Comparison of ENCODE assay signal across 8 cellular contexts in genomic region chr3:44339990-44340389, GRCh38. TPM values are rescaled to one million over a fixed set of nuclear protein-coding genes. Genes with fewer than 3 reads are reported as not detected.
DNase-seq lines count a peak whose midpoint lies in the region; ATAC-seq, FAIRE-seq and TF ChIP-seq lines count a peak whose summit lies in the region.

No MANE protein-coding gene starts in this region.

- TF ChIP-seq CTCF in PC-9 (conservative IDR thresholded peaks at IDR 0.05) (no peak), endothelial cell of umbilical vein (IDR thresholded peaks at IDR 0.05; ENCODE audit: extremely low read depth in 1 of 2, insufficient read depth in 1 of 2, low read depth in 1 of 2, low read length in 2 of 2) (no peak)

- H3K18ac ChIP-seq in trophoblast cell (ENCODE audit: low read length) = no peak overlapping the region

- H2BK5ac ChIP-seq in trophoblast cell (ENCODE audit: low read depth, low read length, poor library complexity) = no peak overlapping the region

- no peaks in the 10 kb centered on the region for H3K9me1 ChIP-seq in endothelial cell of umbilical vein (replicated peaks; ENCODE audit: control insufficient read depth, extremely low read depth, insufficient read depth, low read length)

- ATAC-seq in HG03095 (IDR thresholded peaks at IDR 0.05; ENCODE audit: unreplicated experiment) = no peak

- H3K4ac ChIP-seq in trophoblast cell (ENCODE audit: low read depth, low read length) = peak overlapping the region; percentile 36

- peak overlapping the region; percentile 95; the same call in 1 of the 2 replicates for H3K4me2 ChIP-seq in PC-9
- peak overlapping the region; percentile 99 for H3K4me2 ChIP-seq in endothelial cell of umbilical vein (ENCODE audit: insufficient read depth, low read length)
- H3K4me2 ChIP-seq in trophoblast cell (ENCODE audit: low read length) = peak overlapping the region; percentile 58

- no peak overlapping the region for H3K23ac ChIP-seq in trophoblast cell (ENCODE audit: low read length)

- CTCF ChIA-PET in PC-9 (lab: Charles Lee) = no interaction called here
- CTCF ChIA-PET in endothelial cell of umbilical vein (lab: Charles Lee) = interaction anchor here (1.0 to 2.8 kb wide), 2 partner anchors 16 to 88 kb away, joined by 3 to 8 read pairs; no protein-coding TSS in a partner anchor

- no peak overlapping the region for H4K91ac ChIP-seq in trophoblast cell (ENCODE audit: low read depth, low read length)

- H3K36me3 ChIP-seq in PC-9 (ENCODE audit: low read depth) = no peaks in the 10 kb centered on the region
- no peaks in the 10 kb centered on the region for H3K36me3 ChIP-seq in endothelial cell of umbilical vein (ENCODE audit: control insufficient read depth in 2 of 2, extremely low read depth in 1 of 2, insufficient read depth in 2 of 2, low read length in 2 of 2)
- peaks cover 0 to 2% of the 10 kb centered on the region in 2 experiments for H3K36me3 ChIP-seq in trophoblast cell (ENCODE audit: control insufficient read depth in 1 of 2, insufficient read depth in 2 of 2, low read length in 2 of 2)

- H3K9me3 ChIP-seq in PC-9 (ENCODE audit: insufficient read depth, low read depth) (no peaks in the 10 kb centered on the region), endothelial cell of umbilical vein (replicated peaks; ENCODE audit: control insufficient read depth, insufficient read depth, low read length) (no peaks in the 10 kb centered on the region), trophoblast cell (ENCODE audit: insufficient read depth, low read depth, low read length) (no peaks in the 10 kb centered on the region)

- H4K12ac ChIP-seq in trophoblast cell (ENCODE audit: low read depth, low read length) = no peak overlapping the region

- DNase-seq in PC-9 = no peak
- DNase-seq in endothelial cell of umbilical vein (ENCODE audit: low read depth, low spot score) = no peak
- no peak for DNase-seq in trophoblast cell
- no peak for DNase-seq in NCI-H524 (lab: John Stamatoyannopoulos, UW)
- DNase-seq in NK-92 (lab: John Stamatoyannopoulos, UW; ENCODE audit: unreplicated experiment) = no peak
- no peak for DNase-seq in NCI-H2107 treated with DMSO at 0.1 percent for 48 hours (lab: John Stamatoyannopoulos, UW; ENCODE audit: unreplicated experiment)

- no peaks in the 10 kb centered on the region for H4K20me1 ChIP-seq in PC-9 (ENCODE audit: insufficient read depth)
- no peaks in the 10 kb centered on the region for H4K20me1 ChIP-seq in endothelial cell of umbilical vein (replicated peaks; ENCODE audit: control insufficient read depth, extremely low read depth, insufficient read depth, low read length)

- WGBS in trophoblast cell (ENCODE audit: extremely low coverage, insufficient coverage, insufficient read length) = no CpG with 5 or more reads among the region's 3 CpGs

- no peaks in the 10 kb centered on the region for H3F3A ChIP-seq in PC-9 (ENCODE audit: insufficient read depth, low read depth)

- H4K8ac ChIP-seq in trophoblast cell (ENCODE audit: low read depth, low read length) = no peak overlapping the region

- no peak for TF ChIP-seq POLR2A in endothelial cell of umbilical vein (IDR thresholded peaks at IDR 0.05; ENCODE audit: low read depth, low read length)

- no peaks in the 10 kb centered on the region for H3K9me2 ChIP-seq in PC-9 (ENCODE audit: insufficient read depth)

- no peak overlapping the region for H2BK12ac ChIP-seq in trophoblast cell (ENCODE audit: low read length)

- H2BK120ac ChIP-seq in trophoblast cell (ENCODE audit: insufficient read depth, low read length, poor library complexity) = no peak overlapping the region

- peak; percentile 40 for FAIRE-seq in endothelial cell of umbilical vein (lab: Jason Lieb, UNC)

- H3K79me1 ChIP-seq in trophoblast cell (ENCODE audit: low read length) = peaks cover 6% of the 10 kb centered on the region

- dilution Hi-C loops in endothelial cell of umbilical vein (cut with MboI; ENCODE audit: extremely low pct_ligation_motif_present, low sequenced_read_pairs) = no loop called here

- no peak overlapping the region for H3K9ac ChIP-seq in endothelial cell of umbilical vein (replicated peaks; ENCODE audit: extremely low read depth, insufficient read depth, low read length)
- H3K9ac ChIP-seq in trophoblast cell (ENCODE audit: low read length) = no peak overlapping the region

- no peak overlapping the region for H3K14ac ChIP-seq in trophoblast cell (ENCODE audit: low read length)

- intact Hi-C loops in PC-9 (cut with micrococcal nuclease; ENCODE audit: unreplicated experiment) (loop anchor here (5.0 to 10.0 kb wide), 2 partner anchors 137 to 795 kb away; partner anchors contain the start of gene ZNF445), endothelial cell of umbilical vein (cut with micrococcal nuclease) (loop anchor here (1.0 to 2.0 kb wide), 2 partner anchors 132 to 521 kb away; partner anchors contain the start of gene TMEM42)

- H3K79me2 ChIP-seq in PC-9 (ENCODE audit: low read depth) (peaks cover 20% of the 10 kb centered on the region), endothelial cell of umbilical vein (ENCODE audit: control insufficient read depth, insufficient read depth, low read length) (peaks cover 9% of the 10 kb centered on the region), trophoblast cell (ENCODE audit: control insufficient read depth, insufficient read depth, low read length, poor library complexity) (peaks cover 5% of the 10 kb centered on the region)

- POLR2A ChIA-PET in PC-9 (lab: Charles Lee; ENCODE audit: unreplicated experiment) (no interaction called here), endothelial cell of umbilical vein (lab: Charles Lee) (no interaction called here)

- H3K27ac ChIP-seq in PC-9 (no peak overlapping the region), endothelial cell of umbilical vein (ENCODE audit: insufficient read depth, low read depth, low read length) (no peak overlapping the region), trophoblast cell (ENCODE audit: low read depth, low read length) (no peak overlapping the region)

- no peak overlapping the region for H2AK5ac ChIP-seq in trophoblast cell (ENCODE audit: low read length)

- H3K27me3 ChIP-seq in PC-9 (ENCODE audit: insufficient read depth, low read depth) (no peaks in the 10 kb centered on the region), endothelial cell of umbilical vein (ENCODE audit: control insufficient read depth in 2 of 2, insufficient read depth in 2 of 2, low read length in 2 of 2) (no peaks in the 10 kb centered on the region), trophoblast cell (ENCODE audit: insufficient read depth, low read length) (no peaks in the 10 kb centered on the region)

- H2AFZ ChIP-seq in PC-9 (no peak overlapping the region), endothelial cell of umbilical vein (ENCODE audit: low read depth, low read length) (peak overlapping the region; percentile 37), trophoblast cell (ENCODE audit: insufficient read depth, low read length, poor library complexity) (no peak overlapping the region)

- BruUV-seq in PC-9 (replicated peaks; lab: Mats Ljungman, UMichigan) = no TSS peak
- no TSS peak for BruUV-seq in endothelial cell of umbilical vein (replicated peaks; lab: Mats Ljungman, UMichigan)

- H3K4me1 ChIP-seq in PC-9 (replicated peaks; ENCODE audit: insufficient read depth) (peaks cover 19% of the 10 kb centered on the region), endothelial cell of umbilical vein (ENCODE audit: control insufficient read depth, extremely low read depth, insufficient read depth, low read length) (peaks cover 9% of the 10 kb centered on the region), trophoblast cell (ENCODE audit: control insufficient read depth in 1 of 2, insufficient read depth in 2 of 2, low read length in 2 of 2) (peaks cover 0 to 8% of the 10 kb centered on the region in 2 experiments)

- H3K4me3 ChIP-seq in GM08714 (ENCODE audit: low read length) = peak overlapping the region; percentile 81
- peak overlapping the region; percentile 69; the same call in 1 of the 2 replicates for H3K4me3 ChIP-seq in PC-9
- peak overlapping the region in 1 of 3 experiments; percentile 94 for H3K4me3 ChIP-seq in endothelial cell of umbilical vein (replicated peaks in 1 of 3; ENCODE audit: insufficient read depth in 1 of 3, low read depth in 1 of 3, low read length in 3 of 3)
- H3K4me3 ChIP-seq in trophoblast cell (ENCODE audit: low read depth, low read length) = no peak overlapping the region

TF ChIP-seq in endothelial cell of umbilical vein, 7 proteins besides CTCF, POLR2A, EP300 and RAD21:
- TF ChIP-seq MYC (IDR thresholded peaks at IDR 0.05; ENCODE audit: low read depth, low read length) (no peak), POLR2AphosphoS5 (IDR thresholded peaks at IDR 0.05; ENCODE audit: insufficient read depth, low read depth, low read length) (no peak), MAX (IDR thresholded peaks at IDR 0.05; ENCODE audit: insufficient read depth, insufficient read length) (no peak), JUN (IDR thresholded peaks at IDR 0.05; ENCODE audit: borderline replicate concordance, insufficient read depth, insufficient read length, low read depth) (no peak), EZH2 (IDR thresholded peaks at IDR 0.05; ENCODE audit: borderline replicate concordance, low read depth, low read length, severe bottlenecking) (no peak), FOS (IDR thresholded peaks at IDR 0.05; ENCODE audit: borderline replicate concordance, insufficient read depth, low read length) (no peak), GATA2 (IDR thresholded peaks at IDR 0.05; ENCODE audit: insufficient read depth, insufficient read length, low read depth, low read length) (no peak)

RNA-seq across cellular contexts. Expression of gene TCAIM, which starts 1.4 kb away (rescaled TPM):
- total RNA-seq in PC-9 (2021) (22.8 and 28.3 TPM in 2 replicates), endothelial cell of umbilical vein (18.2 and 19.6 TPM in 2 replicates)
- 7.6 and 9.2 TPM in 2 replicates for polyA plus RNA-seq in endothelial cell of umbilical vein
- polyA plus RNA-seq in endothelial cell of umbilical vein (2011; cell fraction: cytosol; rRNA removed) = 11.0 and 11.9 TPM in 2 replicates
- 7.9 and 10.6 TPM in 2 replicates for polyA plus RNA-seq in endothelial cell of umbilical vein (2011; cell fraction: nucleus; rRNA removed)
- polyA plus RNA-seq in endothelial cell of umbilical vein (2012) = 14.3 and 21.7 TPM in 2 replicates
- polyA minus RNA-seq in endothelial cell of umbilical vein = 12.4 and 13.6 TPM in 2 replicates
- 26.4 TPM for polyA minus RNA-seq in endothelial cell of umbilical vein (2011; cell fraction: cytosol; rRNA and poly(A)+ RNA removed)
- 15.4 and 19.4 TPM in 2 replicates for polyA minus RNA-seq in endothelial cell of umbilical vein (2011; cell fraction: nucleus; rRNA and poly(A)+ RNA removed)
- polyA plus RNA-seq in trophoblast cell (2013) = 21.6 and 22.8 TPM in 2 replicates
